ENCODE assay signal across 8 cellular contexts in the genomic region with DNA sequence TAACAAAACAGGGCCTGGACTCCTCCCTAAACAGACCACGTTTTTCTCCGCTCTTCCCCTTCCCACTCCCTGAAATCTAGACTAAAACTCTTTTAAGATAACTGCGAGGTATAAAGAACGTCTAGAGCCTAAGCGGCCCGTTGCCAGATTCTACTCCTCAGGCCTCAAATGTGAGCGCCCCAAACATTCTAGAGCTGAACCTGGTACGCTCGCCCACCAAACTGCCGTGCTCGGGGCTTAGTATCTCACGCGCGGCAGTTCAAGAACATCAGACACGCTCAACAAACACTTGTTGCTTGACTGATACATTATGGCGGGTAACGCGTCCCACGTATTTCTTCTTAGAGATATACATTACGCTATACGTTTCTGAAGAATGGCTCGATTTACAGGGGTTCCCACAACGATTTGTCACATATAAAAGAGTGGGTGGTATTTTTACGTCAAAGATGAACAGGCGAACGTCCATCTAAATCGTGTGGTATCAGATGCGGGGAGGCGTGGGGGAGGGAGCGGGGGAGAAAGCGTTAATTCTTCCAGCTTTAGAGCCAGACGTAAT. TPM values are rescaled to one million over a fixed set of nuclear protein-coding genes. Genes with fewer than 3 reads are reported as not detected.
A peak's percentile ranks its signal among the peaks of the same experiment; 100 is the strongest.
DNase-seq lines count a peak whose midpoint lies in the region; ATAC-seq and TF ChIP-seq lines count a peak whose summit lies in the region.

No MANE protein-coding gene starts in this region.

- intact Hi-C loops in heart left ventricle (cut with DNase I) = loop anchor here in 4 of 10 donors (1.0 to 5.0 kb wide), 5 partner anchors 21 to 164 kb away; a partner anchor contains a TSS
- intact Hi-C loops in prostate gland (cut with DNase I) = loop anchor here (2.0 kb wide), 1 partner anchor 169 kb away; no protein-coding TSS in a partner anchor

- H3K36me3 ChIP-seq in heart left ventricle (peaks cover 0 to 22% (median 0%) of the 10 kb centered on the region in 9 donors), prostate gland (peaks cover 0 to 3% of the 10 kb centered on the region in 2 donors)

- WGBS in heart left ventricle, 4 donors = 0 to 1% (median 1%) methylated on average over 32 of the region's 32 CpGs
- under 1% methylated on average over 32 of the region's 32 CpGs for WGBS in prostate gland

- no peak for TF ChIP-seq POLR2A in heart left ventricle (IDR thresholded peaks at IDR 0.05)
- TF ChIP-seq POLR2A in prostate gland (IDR thresholded peaks at IDR 0.05) = no peak

- DNase-seq in DMS 273 (lab: John Stamatoyannopoulos, UW; ENCODE audit: unreplicated experiment) (peak; percentile 75), RKO (ENCODE audit: low spot score) (peak; percentile 80), heart left ventricle (peak in 2 of 5 donors; percentile 31 to 32), prostate gland (ENCODE audit: low spot score) (peak; percentile 22)
- DNase-seq in activated naive CD4-positive, alpha-beta T cell treated with anti-CD3 and anti-CD28 coated beads, Interleukin-2, amount 50 U/mL, for 16 hours = peak; percentile 53

- no peaks in the 10 kb centered on the region for H3K27me3 ChIP-seq in heart left ventricle
- H3K27me3 ChIP-seq in prostate gland (replicated peaks; ENCODE audit: insufficient read depth) = no peaks in the 10 kb centered on the region

- H3K4me1 ChIP-seq in heart left ventricle (peaks cover 0 to 37% (median 18%) of the 10 kb centered on the region in 12 donors), prostate gland (replicated peaks) (no peaks in the 10 kb centered on the region)

- H3K27ac ChIP-seq in heart left ventricle (peak overlapping the region; percentile 64 to 99 (median 96)), prostate gland (peak overlapping the region; percentile 91 to 94)

- ATAC-seq in HG03139 (IDR thresholded peaks at IDR 0.05; ENCODE audit: unreplicated experiment) (peak; percentile 0), heart left ventricle (peak in 3 of 4 donors; percentile 9 to 15 (median 10)), GM19463 (IDR thresholded peaks at IDR 0.05; ENCODE audit: unreplicated experiment) (no peak), HG02885 (IDR thresholded peaks at IDR 0.05; ENCODE audit: poor library complexity, unreplicated experiment) (no peak)

- H3K9me3 ChIP-seq in heart left ventricle (no peaks in the 10 kb centered on the region), prostate gland (no peaks in the 10 kb centered on the region)

- no peak for TF ChIP-seq CTCF in heart left ventricle (IDR thresholded peaks at IDR 0.05)
- no peak for TF ChIP-seq CTCF in prostate gland (IDR thresholded peaks at IDR 0.05)

- peak overlapping the region; percentile 54 to 87 (median 76) for H3K4me3 ChIP-seq in heart left ventricle
- peak overlapping the region; percentile 72 to 74 for H3K4me3 ChIP-seq in prostate gland

RNA-seq across cellular contexts. Expression of a gene that starts 0.6 kb away (rescaled TPM):
- 10 to 100 TPM in 7 of 9 donors, 1 to 10 TPM in 2; 4.1 to 26.5 (median 15.1) TPM for total RNA-seq in heart left ventricle
- 1 to 10 TPM; 4.8 TPM for polyA plus RNA-seq in heart left ventricle
- total RNA-seq in prostate gland = 1 to 10 TPM; 6.4 to 8.3 TPM

RNA-seq across cellular contexts. Expression of a gene that starts 0.8 kb away (rescaled TPM):
- total RNA-seq in heart left ventricle (10 to 100 TPM in 5 of 9 donors, 1 to 10 TPM in 4; 7.5 to 11.1 (median 10.5) TPM), prostate gland (10 to 100 TPM; 18.2 to 27.2 TPM)
- polyA plus RNA-seq in heart left ventricle = 1 to 10 TPM; 4.1 to 7.8 TPM

RNA-seq across cellular contexts. Expression of a gene that starts 21.4 kb away (rescaled TPM):
- total RNA-seq in heart left ventricle (100 to 1,000 TPM in 7 of 9 donors, 10 to 100 TPM in 2; 74.6 to 209 (median 125) TPM), prostate gland (10 to 100 TPM; 43.0 to 56.4 TPM)
- polyA plus RNA-seq in heart left ventricle = 100 to 1,000 TPM in 1 of 2 donors, 10 to 100 TPM in 1; 89.2 to 149 TPM

RNA-seq across cellular contexts. Expression of a gene that starts 25.6 kb away (rescaled TPM):
- total RNA-seq in heart left ventricle (10 to 100 TPM in 1 of 9 donors, 1 to 10 TPM in 8; 2.0 to 18.5 (median 4.4) TPM), prostate gland (1 to 10 TPM; 8.2 to 9.5 TPM)
- polyA plus RNA-seq in heart left ventricle = 1 to 10 TPM; 1.8 to 1.9 TPM

Comparison
In these comparisons a context has a peak if more than half of its experiments do, and no peak if none do; other contexts are left out.
1. ATAC-seq: peak in HG03139 (single experiment) and heart left ventricle (3 of 4); none in GM19463 (single experiment) and HG02885 (single experiment).